18 cellular contexts compared by ENCODE assay signal in the genomic region with DNA sequence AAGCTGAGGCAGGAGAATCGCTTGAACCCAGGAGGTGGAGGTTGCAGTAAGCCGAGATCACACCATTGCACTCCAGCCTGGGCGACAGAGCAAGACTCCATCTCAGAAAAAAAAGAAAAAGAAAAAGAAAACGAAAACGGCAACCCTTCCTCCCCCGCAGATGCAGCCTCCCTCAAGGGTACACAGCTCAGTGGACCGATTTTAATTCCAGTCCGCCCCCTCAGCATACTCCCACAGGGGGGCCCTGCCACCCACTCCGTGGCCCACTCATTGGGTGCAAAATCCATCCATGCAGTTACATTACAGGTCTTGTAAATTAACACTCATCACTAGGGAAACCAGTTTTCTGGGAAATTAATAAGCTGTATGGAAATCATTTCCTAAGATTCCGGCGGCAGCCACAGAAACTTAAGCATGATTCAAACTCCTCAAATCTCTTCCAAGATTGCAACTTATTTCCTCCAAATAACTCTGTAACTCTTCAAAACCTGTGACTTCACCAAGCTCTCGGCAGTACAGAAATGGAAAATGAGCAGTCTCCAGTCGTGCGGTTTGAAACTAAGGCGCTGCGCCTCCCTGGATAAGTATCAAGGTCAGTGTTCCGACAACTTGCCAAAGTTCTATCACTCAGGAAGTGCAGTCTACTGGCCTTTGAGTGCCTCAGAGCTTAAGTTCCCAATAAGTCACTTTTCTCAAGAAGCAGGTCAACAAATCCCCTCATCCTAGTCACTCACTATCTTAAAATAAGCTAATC. TPM values are rescaled to one million over a fixed set of nuclear protein-coding genes. Genes with fewer than 3 reads are reported as not detected.
DNase-seq lines count a peak whose midpoint lies in the region; ATAC-seq and TF ChIP-seq lines count a peak whose summit lies in the region.
"Had no signal": no experiment of that assay in that cellular context is flagged by ENCODE, and none has a peak within 500 bp of the region (broad histone marks: within the 10 kb centered on the region; RNA-seq: fewer than 3 reads in every experiment).

No MANE protein-coding gene starts in this region.

- peak overlapping the region; percentile 50 for H3K27ac Mint-ChIP-seq in nephron progenitor cell
- H3K27ac Mint-ChIP-seq: natural killer cell, WTC11 had no signal

- ATAC-seq in HG03565 (IDR thresholded peaks at IDR 0.05; ENCODE audit: unreplicated experiment) (no peak), GM18498 (IDR thresholded peaks at IDR 0.05; ENCODE audit: unreplicated experiment) (no peak), HG03457 (IDR thresholded peaks at IDR 0.05; ENCODE audit: unreplicated experiment) (no peak), GM19035 (IDR thresholded peaks at IDR 0.05; ENCODE audit: unreplicated experiment) (no peak)
- ATAC-seq: natural killer cell, WTC11 had no signal

- BruUV-seq in OCI-LY7 (replicated peaks; lab: Mats Ljungman, UMichigan): no TSS peak

- H3K36me3 Mint-ChIP-seq in nephron progenitor cell (ENCODE audit: low read depth): no peaks in the 10 kb centered on the region
- H3K36me3 Mint-ChIP-seq: natural killer cell, WTC11 had no signal

- peaks cover 24% of the 10 kb centered on the region for H3K27me3 Mint-ChIP-seq in nephron progenitor cell (ENCODE audit: low read depth, poor library complexity)

- no peak for TF ChIP-seq CTCF in OCI-LY7 (conservative IDR thresholded peaks at IDR 0.05; ENCODE audit: low read length)
- TF ChIP-seq CTCF in nephron progenitor cell (IDR thresholded peaks at IDR 0.05): no peak

- H3K9me2 ChIP-seq in OCI-LY7 (ENCODE audit: insufficient read depth, low read length): no peaks in the 10 kb centered on the region

- peak overlapping the region; percentile 94 for H3K27ac ChIP-seq in OCI-LY7 (ENCODE audit: low read depth, low read length, poor library complexity, severe bottlenecking)
- H3K27ac ChIP-seq: ascending aorta had no signal

- H3K9me3 Mint-ChIP-seq in nephron progenitor cell: no peaks in the 10 kb centered on the region
- H3K9me3 Mint-ChIP-seq: natural killer cell, WTC11 had no signal

- peak overlapping the region; percentile 47 for H3K4me3 ChIP-seq in OCI-LY7 (ENCODE audit: low read depth, low read length, poor library complexity, severe bottlenecking)

- no peaks in the 10 kb centered on the region for H4K20me1 ChIP-seq in OCI-LY7 (ENCODE audit: insufficient read depth, low read length)

- POLR2A ChIA-PET in OCI-LY7 (lab: Charles Lee): interaction anchor here (0.7 to 12.9 kb wide), 14 partner anchors 9 to 94 kb away, joined by 3 to 265 read pairs (median 14); partner anchors contain the start of gene KLHL6

- no peak overlapping the region for H3K4me3 Mint-ChIP-seq in nephron progenitor cell
- H3K4me3 Mint-ChIP-seq: natural killer cell, WTC11 had no signal

- peaks cover 34% of the 10 kb centered on the region for H3K4me1 Mint-ChIP-seq in nephron progenitor cell
- H3K4me1 Mint-ChIP-seq: natural killer cell had no signal

- H3K9me3 ChIP-seq in OCI-LY7 (ENCODE audit: low read length): no peaks in the 10 kb centered on the region
- H3K9me3 ChIP-seq: ascending aorta had no signal

- CTCF ChIA-PET in OCI-LY7 (lab: Charles Lee; ENCODE audit: unreplicated experiment): interaction anchor here (0.5 to 7.0 kb wide), 7 partner anchors 9 to 464 kb away, joined by 3 to 50 read pairs (median 3); no protein-coding TSS in a partner anchor

- H3K36me3 ChIP-seq in OCI-LY7 (ENCODE audit: insufficient read depth, low read length): no peaks in the 10 kb centered on the region
- H3K36me3 ChIP-seq: ascending aorta had no signal

- H2AFZ ChIP-seq in OCI-LY7 (ENCODE audit: low read length): peak overlapping the region; percentile 2; the same call in 1 of the 2 replicates

- intact Hi-C loops in OCI-LY7 (cut with micrococcal nuclease; ENCODE audit: unreplicated experiment): loop anchor here (2.0 kb wide), 1 partner anchor 57 kb away; no protein-coding TSS in a partner anchor

- peak overlapping the region; percentile 84 for H3K4me2 ChIP-seq in OCI-LY7 (ENCODE audit: low read length)

- peak; percentile 31 for DNase-seq in AG08395 (ENCODE audit: low spot score)
- peak; percentile 62 for DNase-seq in OCI-LY7 (ENCODE audit: low spot score)
- DNase-seq in germinal center (ENCODE audit: low spot score): peak; percentile 63
- DNase-seq in nephron progenitor cell: no peak
- DNase-seq: activated CD8-positive, alpha-beta memory T cell treated with anti-CD3 and anti-CD28 coated beads, Interleukin-2, amount 50 U/mL, for 48 hours; DMS79 treated with DMSO at 0.1 percent for 48 hours; effector memory CD4-positive, alpha-beta T cell; natural killer cell; NCI-H1105; NCI-H748 treated with DMSO at 0.1 percent for 48 hours; stimulated activated CD4-positive, alpha-beta T cell treated with anti-CD3 and anti-CD28 coated beads, Interleukin-12 subunit alpha, Interleukin-12 subunit beta, amount 100 ng/mL, for 4 hours had no signal

- H3K79me2 ChIP-seq in OCI-LY7 (ENCODE audit: insufficient read depth, low read depth, low read length): peaks cover 2% of the 10 kb centered on the region; the same call in 1 of the 2 replicates

- peaks cover 100% of the 10 kb centered on the region for H3K4me1 ChIP-seq in OCI-LY7 (ENCODE audit: insufficient read depth, low read length, poor library complexity, severe bottlenecking)
- H3K4me1 ChIP-seq: ascending aorta had no signal

RNA-seq across cellular contexts. Expression of gene KLHL6, which starts 24.6 kb away (rescaled TPM):
- 143 TPM in 2 replicates for total RNA-seq in OCI-LY7 (2014; rRNA removed; shearing (Covaris generic))
- 169 and 191 TPM in 2 replicates for total RNA-seq in OCI-LY7 (2022)
- total RNA-seq: A673 had no signal

RNA-seq across cellular contexts. Expression of gene KLHL24, which starts 55.3 kb away (rescaled TPM):
- 37.8 and 45.8 TPM in 2 replicates for total RNA-seq in OCI-LY7 (2014; rRNA removed; shearing (Covaris generic))
- 34.0 and 53.0 TPM in 2 replicates for total RNA-seq in OCI-LY7 (2022)
